In genomic region chr4:10080874-10081606, GRCh38 we compare ENCODE assay signal across 15 cellular contexts. TPM values are rescaled to one million over a fixed set of nuclear protein-coding genes. Genes with fewer than 3 reads are reported as not detected.
DNase-seq lines count a peak whose midpoint lies in the region; FAIRE-seq and TF ChIP-seq lines count a peak whose summit lies in the region.
"Had no signal": no experiment of that assay in that cellular context is flagged by ENCODE, and none has a peak within 500 bp of the region (broad histone marks: within the 10 kb centered on the region; RNA-seq: fewer than 3 reads in every experiment).

No MANE protein-coding gene starts in this region.

- intact Hi-C loops in kidney (cut with DNase I) (no loop called here), sigmoid colon (cut with DNase I) (no loop called here)

- no peak for TF ChIP-seq POLR2A in sigmoid colon (IDR thresholded peaks at IDR 0.05)

- H3K4me1 ChIP-seq in kidney (ENCODE audit: control insufficient read depth in 1 of 2, insufficient read depth in 1 of 2, low read depth in 1 of 2, low read length in 2 of 2): peaks cover 0 to 6% of the 10 kb centered on the region in 2 donors
- peaks cover 0 to 23% (median 13%) of the 10 kb centered on the region in 4 donors for H3K4me1 ChIP-seq in sigmoid colon

- H3K4me3 ChIP-seq in H7 (ENCODE audit: insufficient read depth, low read depth, low read length): no peak overlapping the region
- H3K4me3 ChIP-seq in kidney (ENCODE audit: low read length in 2 of 2): no peak overlapping the region
- H3K4me3 ChIP-seq in sigmoid colon: no peak overlapping the region
- H3K4me3 ChIP-seq: esophagus squamous epithelium had no signal

- no peak for TF ChIP-seq CTCF in kidney (IDR thresholded peaks at IDR 0.05; ENCODE audit: borderline replicate concordance, extremely low read depth, insufficient read depth)
- TF ChIP-seq CTCF in sigmoid colon (IDR thresholded peaks at IDR 0.05): no peak

- H3K9me3 ChIP-seq in kidney (ENCODE audit: control insufficient read depth in 1 of 2, low read length in 2 of 2) (no peaks in the 10 kb centered on the region), sigmoid colon (no peaks in the 10 kb centered on the region)
- H3K9me3 ChIP-seq: esophagus squamous epithelium had no signal

- no peak overlapping the region for H3K27ac ChIP-seq in kidney (ENCODE audit: low read depth in 2 of 2, low read length in 2 of 2)
- H3K27ac ChIP-seq in sigmoid colon: peak overlapping the region in 1 of 4 donors; percentile 1
- H3K27ac ChIP-seq: esophagus squamous epithelium had no signal

- FAIRE-seq in kidney (lab: Jason Lieb, UNC): no peak
- FAIRE-seq: bronchial epithelial cell had no signal

- WGBS in sigmoid colon, 2 donors: 94 to 95% methylated on average over 17 of the region's 17 CpGs

- H3K9ac ChIP-seq in kidney (ENCODE audit: low read length in 2 of 2): no peak overlapping the region

- TF ChIP-seq EP300 in sigmoid colon (IDR thresholded peaks at IDR 0.05): no peak

- DNase-seq in activated CD8-positive, alpha-beta memory T cell treated with anti-CD3 and anti-CD28 coated beads for 24 hours: peak; percentile 33
- DNase-seq in activated CD8-positive, alpha-beta memory T cell treated with anti-CD3 and anti-CD28 coated beads, Interleukin-2, amount 50 U/mL, for 4 hours: no peak
- DNase-seq in H7: peak; percentile 41
- DNase-seq in kidney: peak; percentile 47
- DNase-seq in sigmoid colon: peak; percentile 52
- no peak for DNase-seq in superior temporal gyrus (ENCODE audit: extremely low spot score)
- no peak for DNase-seq in anterior cingulate cortex (lab: John Stamatoyannopoulos, UW)
- no peak for DNase-seq in NCI-H2171 treated with DMSO at 0.1 percent for 48 hours (lab: John Stamatoyannopoulos, UW)
- DNase-seq: activated naive CD8-positive, alpha-beta T cell treated with anti-CD3 and anti-CD28 coated beads, Interleukin-2, amount 50 U/mL, for 24 hours; effector CD4-positive, alpha-beta T cell; esophagus squamous epithelium; mesenchymal stem cell; NCI-H1436; retina had no signal

- H3K27me3 ChIP-seq in H7 (ENCODE audit: control insufficient read depth, insufficient read depth, low read length): no peaks in the 10 kb centered on the region
- H3K27me3 ChIP-seq in sigmoid colon: no peaks in the 10 kb centered on the region
- H3K27me3 ChIP-seq: esophagus squamous epithelium had no signal

- H3K36me3 ChIP-seq in H7 (replicated peaks; ENCODE audit: control insufficient read depth, insufficient read depth, low read length) (peaks cover 79% of the 10 kb centered on the region), kidney (ENCODE audit: control insufficient read depth in 1 of 2, insufficient read depth in 2 of 2, low read length in 2 of 2) (peaks cover 69 to 86% of the 10 kb centered on the region in 2 donors), sigmoid colon (peaks cover 61 to 100% (median 100%) of the 10 kb centered on the region in 4 donors)

RNA-seq across cellular contexts. Expression of gene WDR1, which starts 35.6 kb away (rescaled TPM):
- total RNA-seq in H7 (2014; rRNA removed; shearing (Covaris generic)): 219 and 254 TPM in 2 replicates
- total RNA-seq in kidney (313 TPM), sigmoid colon (100 to 1,000 TPM; 171 to 267 (median 238) TPM)
- polyA plus RNA-seq in kidney (ENCODE audit: insufficient read depth, low read depth, low replicate concordance) (176 TPM), sigmoid colon (100 to 1,000 TPM; 200 to 267 (median 247) TPM)

RNA-seq across cellular contexts. Expression of gene SLC2A9, which starts 59.7 kb away (rescaled TPM):
- total RNA-seq in H7 (2014; rRNA removed; shearing (Covaris generic)): 0.26 TPM in 1 of 2 replicates, not detected in the other
- total RNA-seq in kidney: 47.6 TPM
- 41.5 TPM for polyA plus RNA-seq in kidney (ENCODE audit: insufficient read depth, low read depth, low replicate concordance)
- 1 to 10 TPM; 3.9 to 6.7 (median 5.8) TPM for total RNA-seq in sigmoid colon
- polyA plus RNA-seq in sigmoid colon: 1 to 10 TPM in 1 of 3 donors, under 1 TPM in 1, not detected in 1; 0.92 to 4.8 TPM

Comparison
In these comparisons a context has a peak if more than half of its experiments do, and no peak if none do; other contexts are left out.
1. DNase-seq: peak in activated CD8-positive, alpha-beta memory T cell treated with anti-CD3 and anti-CD28 coated beads for 24 hours (single experiment), H7 (single experiment), kidney (single experiment) and sigmoid colon (single experiment); none in activated CD8-positive, alpha-beta memory T cell treated with anti-CD3 and anti-CD28 coated beads, Interleukin-2, amount 50 U/mL, for 4 hours (single experiment), superior temporal gyrus (single experiment), anterior cingulate cortex (0 of 58) and NCI-H2171 treated with DMSO at 0.1 percent for 48 hours (single experiment).